8 cellular contexts compared by ENCODE assay signal in the genomic region with DNA sequence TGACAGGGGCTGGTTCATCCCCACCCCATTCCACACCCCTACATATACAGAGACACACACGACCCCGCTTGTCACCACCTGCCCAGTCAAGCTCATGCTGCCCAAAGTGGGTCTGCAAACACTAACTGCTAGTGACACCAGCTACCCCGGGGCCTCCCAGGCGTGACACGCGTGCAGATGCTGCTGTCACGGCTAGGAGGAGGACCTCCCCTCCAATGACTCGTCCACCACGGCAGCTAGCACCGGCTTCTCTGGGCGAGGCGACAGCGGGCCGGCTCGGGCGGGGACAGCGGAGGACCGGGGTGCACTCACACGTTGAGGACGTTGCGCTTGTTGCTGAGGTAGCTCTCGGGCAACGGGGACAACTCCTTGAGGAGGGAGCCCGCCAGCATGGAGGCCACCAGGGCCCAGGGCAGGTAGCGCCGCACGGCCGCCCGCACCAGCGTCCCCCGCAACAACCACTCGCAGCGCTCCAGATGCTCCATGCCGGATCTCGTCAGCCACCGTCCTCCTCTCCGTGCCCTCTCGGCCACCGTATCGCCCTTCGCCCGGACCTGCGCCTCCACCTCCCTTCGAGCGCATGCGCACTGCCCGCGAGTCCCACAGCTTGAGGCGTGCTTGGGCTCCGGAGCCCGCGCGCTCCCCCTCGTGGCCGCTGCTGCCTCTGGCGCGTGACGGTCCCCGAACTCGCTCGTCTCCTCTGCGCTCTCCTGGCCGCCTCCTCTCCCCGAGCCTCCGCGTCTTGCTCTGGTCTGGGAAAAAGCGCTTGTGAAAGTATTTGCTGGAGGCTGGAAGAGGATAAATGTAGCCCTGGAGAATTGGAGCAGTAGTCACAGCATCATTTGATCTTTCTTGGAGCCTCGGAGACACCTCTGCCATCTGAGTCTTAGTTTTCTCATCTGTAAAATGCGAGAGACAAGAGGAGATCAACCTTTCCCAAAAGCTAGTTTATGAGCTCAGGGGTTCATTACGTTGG. TPM values are rescaled to one million over a fixed set of nuclear protein-coding genes. Genes with fewer than 3 reads are reported as not detected.
A peak's percentile ranks its signal among the peaks of the same experiment; 100 is the strongest.
DNase-seq lines count a peak whose midpoint lies in the region; ATAC-seq, FAIRE-seq and TF ChIP-seq lines count a peak whose summit lies in the region.

A gene with protein sequence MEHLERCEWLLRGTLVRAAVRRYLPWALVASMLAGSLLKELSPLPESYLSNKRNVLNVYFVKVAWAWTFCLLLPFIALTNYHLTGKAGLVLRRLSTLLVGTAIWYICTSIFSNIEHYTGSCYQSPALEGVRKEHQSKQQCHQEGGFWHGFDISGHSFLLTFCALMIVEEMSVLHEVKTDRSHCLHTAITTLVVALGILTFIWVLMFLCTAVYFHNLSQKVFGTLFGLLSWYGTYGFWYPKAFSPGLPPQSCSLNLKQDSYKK (minus strand): TSS at position 539 of the 976 bp plus-strand sequence. CDS start 54 bp downstream, at position 485.

- H3K4me1 Mint-ChIP-seq in Caco-2 (ENCODE audit: low read depth, unreplicated experiment) = peaks cover 13% of the 10 kb centered on the region

- H3K4me2 ChIP-seq in H1 (ENCODE audit: insufficient read depth in 1 of 2, low read depth in 2 of 2, low read length in 2 of 2) (peak within 1 kb of the TSS; percentile 72 to 99), mesendoderm (ENCODE audit: low read length) (peak within 1 kb of the TSS; percentile 82)

- peaks cover 5% of the 10 kb centered on the region for H3K23me2 ChIP-seq in H1 (ENCODE audit: low read depth, low read length)

- H3K27me3 ChIP-seq in Caco-2 (replicated peaks; ENCODE audit: control insufficient read depth, insufficient read depth, low read length) = no peaks in the 10 kb centered on the region
- peaks cover 0 to 18% (median 8%) of the 10 kb centered on the region in 4 experiments; a peak in 4 of 7 replicates for H3K27me3 ChIP-seq in H1 (replicated peaks in 1 of 4; ENCODE audit: control insufficient read depth in 3 of 4, extremely low read depth in 1 of 4, insufficient read depth in 3 of 4, low read length in 3 of 4)
- no peaks in the 10 kb centered on the region for H3K27me3 ChIP-seq in mesendoderm (ENCODE audit: insufficient read depth, low read length, poor library complexity)

- H3K4me3 Mint-ChIP-seq in Caco-2 (ENCODE audit: unreplicated experiment) = peak within 1 kb of the TSS; percentile 84

- H3K4me3 ChIP-seq in Caco-2 (ENCODE audit: low read depth, low read length) (peak within 1 kb of the TSS; percentile 77), H1 (ENCODE audit: extremely low read depth in 1 of 4, insufficient read depth in 2 of 4, low read depth in 3 of 4, low read length in 4 of 4) (peak within 1 kb of the TSS; percentile 57 to 79 (median 76)), mesendoderm (ENCODE audit: low read length) (peak within 1 kb of the TSS; percentile 80)

- no peak within 1 kb of the TSS for H3K56ac ChIP-seq in H1 (replicated peaks; ENCODE audit: insufficient read length, low read depth, low read length)
- H3K56ac ChIP-seq in mesendoderm (ENCODE audit: low read length) = peak within 1 kb of the TSS; percentile 98

- H2AFZ ChIP-seq in H1 (ENCODE audit: low read length) = peak within 1 kb of the TSS; percentile 47

- no peak within 1 kb of the TSS for H2BK20ac ChIP-seq in H1 (ENCODE audit: low read length)

- peaks cover 10% of the 10 kb centered on the region for H3K4me1 ChIP-seq in Caco-2
- H3K4me1 ChIP-seq in H1 (replicated peaks in 1 of 4; ENCODE audit: control insufficient read depth in 3 of 4, insufficient read depth in 4 of 4, low read length in 3 of 4) = peaks cover 0 to 5% (median 2%) of the 10 kb centered on the region in 4 experiments; a peak in 2 of 7 replicates
- H3K4me1 ChIP-seq in mesendoderm (ENCODE audit: control insufficient read depth, low read depth, low read length) = peaks cover 3% of the 10 kb centered on the region

- no peaks in the 10 kb centered on the region for H3K27me3 Mint-ChIP-seq in Caco-2 (ENCODE audit: insufficient read depth, unreplicated experiment)

- no TSS peak for BruUV-seq in Caco-2 (replicated peaks; lab: Mats Ljungman, UMichigan)

- H3K79me2 ChIP-seq in H1 (ENCODE audit: control insufficient read depth in 1 of 2, insufficient read depth in 2 of 2, low read length in 2 of 2) = no peaks in the 10 kb centered on the region
- H3K79me2 ChIP-seq in mesendoderm (ENCODE audit: control insufficient read depth, insufficient read depth, low read length) = no peaks in the 10 kb centered on the region

- POLR2A ChIA-PET in Caco-2 (lab: Charles Lee) = interaction anchor here (0.5 to 1.9 kb wide), 12 partner anchors 8 to 225 kb away, joined by 3 to 8 read pairs (median 4); a partner anchor contains a TSS
- POLR2A ChIA-PET in H1 (lab: Charles Lee; ENCODE audit: partially characterized antibody) = interaction anchor here (1.0 to 2.9 kb wide), 2 partner anchors 15 to 76 kb away, joined by 4 to 14 read pairs; no protein-coding TSS in a partner anchor

- H3K27ac ChIP-seq in H1 (ENCODE audit: low read depth, low read length) (no peak within 1 kb of the TSS), mesendoderm (ENCODE audit: low read depth, low read length) (no peak within 1 kb of the TSS)

- H2BK5ac ChIP-seq in H1 (ENCODE audit: low read depth, low read length) = peak within 1 kb of the TSS; percentile 81
- H2BK5ac ChIP-seq in mesendoderm (ENCODE audit: low read length) = no peak within 1 kb of the TSS

- WGBS in H1 (ENCODE audit: extremely low coverage in 1 of 2, insufficient coverage in 1 of 2, insufficient read length in 1 of 2, insufficient replicate concordance in 2 of 2, low coverage in 1 of 2, low lambda C conversion rate in 2 of 2, missing lambda C conversion rate in 1 of 2), 2 experiments = 5% methylated on average over 65 of the region's 70 CpGs; no CpG with 5 or more reads in 1 of the 2 experiments
- WGBS in mesendoderm (ENCODE audit: extremely low coverage, insufficient coverage, low lambda C conversion rate) = no CpG with 5 or more reads among the region's 70 CpGs

- 0 out of 3 replicates have a peak, but pooled peaks of 1 of the 2 experiments have one; percentile 31 for TF ChIP-seq POLR2A in H1 (IDR thresholded peaks at IDR 0.05; ENCODE audit: control extremely low read depth in 1 of 2, low read depth in 2 of 2, low read length in 2 of 2)

- no peak within 1 kb of the TSS for H4K5ac ChIP-seq in H1 (ENCODE audit: insufficient read length, low read depth, low read length)
- no peak within 1 kb of the TSS for H4K5ac ChIP-seq in mesendoderm (ENCODE audit: low read length)

- no peak within 1 kb of the TSS for H3K23ac ChIP-seq in H1 (ENCODE audit: insufficient read length)
- H3K23ac ChIP-seq in mesendoderm (ENCODE audit: low read length) = no peak within 1 kb of the TSS

- no peaks in the 10 kb centered on the region; the same call in 1 of the 2 replicates for H3K36me3 ChIP-seq in Caco-2 (ENCODE audit: control insufficient read depth, insufficient read depth, low read length)
- H3K36me3 ChIP-seq in H1 (ENCODE audit: control insufficient read depth in 2 of 4, insufficient read depth in 4 of 4, low read length in 3 of 4) = no peaks in the 10 kb centered on the region
- H3K36me3 ChIP-seq in mesendoderm (ENCODE audit: control insufficient read depth, insufficient read depth, low read length) = no peaks in the 10 kb centered on the region

- H4K91ac ChIP-seq in H1 (replicated peaks; ENCODE audit: insufficient read length, low read length) = no peak within 1 kb of the TSS

- CTCF ChIA-PET in Caco-2 (lab: Charles Lee) = interaction anchor here (0.5 to 6.7 kb wide), 53 partner anchors 9 to 298 kb away, joined by 3 to 244 read pairs (median 4); a partner anchor contains a TSS
- CTCF ChIA-PET in H1 (lab: Charles Lee; ENCODE audit: partially characterized antibody) = interaction anchor here (0.6 to 11.3 kb wide), 43 partner anchors 9 to 1214 kb away, joined by 3 to 139 read pairs (median 3); a partner anchor contains a TSS

- H3K36me3 Mint-ChIP-seq in Caco-2 (ENCODE audit: insufficient read depth, unreplicated experiment) = peaks cover 20% of the 10 kb centered on the region

- H3K9me3 Mint-ChIP-seq in Caco-2 (ENCODE audit: unreplicated experiment) = no peaks in the 10 kb centered on the region

- H3K9me3 ChIP-seq in Caco-2 (no peaks in the 10 kb centered on the region), H1 (ENCODE audit: insufficient read depth in 2 of 2, low read depth in 1 of 2, low read length in 1 of 2) (no peaks in the 10 kb centered on the region)

- H3K79me1 ChIP-seq in H1 (ENCODE audit: low read depth, low read length) (no peaks in the 10 kb centered on the region), mesendoderm (ENCODE audit: low read length) (no peaks in the 10 kb centered on the region)

- H3K14ac ChIP-seq in H1 (ENCODE audit: insufficient read length) = no peak within 1 kb of the TSS

- H4K20me1 ChIP-seq in H1 (replicated peaks in 1 of 2; ENCODE audit: control insufficient read depth in 1 of 2, insufficient read depth in 2 of 2, low read length in 2 of 2) = no peaks in the 10 kb centered on the region

- DNase-seq in Caco-2 (peak; percentile 100), HT1080 (ENCODE audit: low read depth) (peak; percentile 92), H1 (ENCODE audit: low read depth in 1 of 2, low spot score in 2 of 2) (peak; percentile 93 to 99), mesendoderm (peak; percentile 98)
- DNase-seq in NK-92 treated with Interleukin-12 subunit alpha and Interleukin-12 subunit beta, amount 100 ng/mL, for 24 hours (lab: John Stamatoyannopoulos, UW) = peak; percentile 97
- peak; percentile 94 to 99 (median 96) for DNase-seq in activated CD8-positive, alpha-beta memory T cell treated with anti-CD3 and anti-CD28 coated beads for 48 hours (ENCODE audit: low read depth in 2 of 3, low spot score in 2 of 3)
- DNase-seq in stimulated activated CD8-positive, alpha-beta memory T cell treated with anti-CD3 and anti-CD28 coated beads, Interleukin-12 subunit alpha, Interleukin-12 subunit beta, amount 100 ng/mL, for 4 hours (ENCODE audit: low read depth) = peak; percentile 96

- H2BK120ac ChIP-seq in H1 (replicated peaks; ENCODE audit: low read depth, low read length) (no peak within 1 kb of the TSS), mesendoderm (ENCODE audit: low read depth, low read length) (no peak within 1 kb of the TSS)

- intact Hi-C loops in Caco-2 (cut with micrococcal nuclease; ENCODE audit: unreplicated experiment) = loop anchor here (1.0 to 5.0 kb wide), 8 partner anchors 9 to 301 kb away; no protein-coding TSS in a partner anchor

- peak within 1 kb of the TSS; percentile 48 for H3K27ac Mint-ChIP-seq in Caco-2 (ENCODE audit: unreplicated experiment)

- H2BK15ac ChIP-seq in H1 (ENCODE audit: low read length) (no peak within 1 kb of the TSS), mesendoderm (replicated peaks; ENCODE audit: low read depth) (no peak within 1 kb of the TSS)

- no peak for TF ChIP-seq EP300 in H1 (IDR thresholded peaks at IDR 0.05; ENCODE audit: borderline replicate concordance in 1 of 2, low read depth in 2 of 2, low read length in 2 of 2)

- no peak for FAIRE-seq in H1 (lab: Jason Lieb, UNC)

- peak; percentile 73 to 77 for TF ChIP-seq RAD21 in H1 (IDR thresholded peaks at IDR 0.05 in 1 of 2, conservative IDR thresholded peaks at IDR 0.05 in 1 of 2; ENCODE audit: low read depth in 2 of 2, low read length in 2 of 2)

- ATAC-seq in GM21360 (IDR thresholded peaks at IDR 0.05; ENCODE audit: unreplicated experiment) = peak; percentile 89

- H3K4ac ChIP-seq in H1 (replicated peaks; ENCODE audit: insufficient read length, low read depth, low read length) = no peak within 1 kb of the TSS
- no peak within 1 kb of the TSS for H3K4ac ChIP-seq in mesendoderm (ENCODE audit: low read depth, low read length)

- no peak within 1 kb of the TSS for H4K8ac ChIP-seq in H1 (ENCODE audit: extremely low read depth, insufficient read depth, low read length)
- H4K8ac ChIP-seq in mesendoderm (ENCODE audit: low read depth, low read length) = no peak within 1 kb of the TSS

- TF ChIP-seq CTCF in Caco-2 (IDR thresholded peaks at IDR 0.05; ENCODE audit: insufficient read depth in 1 of 2, low read depth in 1 of 2, low read length in 1 of 2, severe bottlenecking in 1 of 2, unreplicated experiment in 1 of 2) (peak; percentile 100), H1 (IDR thresholded peaks at IDR 0.05; ENCODE audit: control extremely low read depth in 1 of 3, insufficient read depth in 1 of 3, low read depth in 1 of 3, low read length in 3 of 3) (peak; percentile 90 to 93 (median 92))

- no peak within 1 kb of the TSS; the same call in 1 of the 2 replicates for H3K18ac ChIP-seq in H1 (ENCODE audit: extremely low read depth, low read length)
- H3K18ac ChIP-seq in mesendoderm (ENCODE audit: low read length) = no peak within 1 kb of the TSS

- H2BK12ac ChIP-seq in H1 (ENCODE audit: low read depth, low read length) = 0 out of 2 replicates have a peak within 1 kb of the TSS, but pooled peaks have one; percentile 7

- peak within 1 kb of the TSS in 3 of 4 experiments; percentile 1 to 38 (median 38); a peak in 2 of 7 replicates for H3K9ac ChIP-seq in H1 (replicated peaks in 1 of 4; ENCODE audit: extremely low read depth in 1 of 4, low read depth in 3 of 4, low read length in 3 of 4)
- peak within 1 kb of the TSS; percentile 88 for H3K9ac ChIP-seq in mesendoderm (ENCODE audit: low read length)

- no peak within 1 kb of the TSS for H2AK5ac ChIP-seq in H1 (ENCODE audit: low read depth, low read length)
- no peak within 1 kb of the TSS for H2AK5ac ChIP-seq in mesendoderm (ENCODE audit: low read length)

RNA-seq across cellular contexts. Expression of the gene that starts here (rescaled TPM):
- total RNA-seq in Caco-2 (2022) = 13.9 and 14.4 TPM in 2 replicates
- 5.8 and 7.5 TPM in 2 replicates for total RNA-seq in HT1080 (2014; rRNA removed; shearing (Covaris generic))
- polyA plus RNA-seq in HT1080 (2015; cell fraction: cytosol; rRNA removed) = 5.3 and 7.0 TPM in 2 replicates
- polyA plus RNA-seq in HT1080 (2015; cell fraction: nucleus; rRNA removed) = 7.7 and 7.9 TPM in 2 replicates
- 2.0 and 2.1 TPM in 2 replicates for total RNA-seq in H1 (2021; fragmentation: NEBNext Ultra II Directional; extraction: Animal tissue kit (Norgen Biotek cat#: 25700))
- 1.1 and 1.2 TPM in 2 replicates for polyA plus RNA-seq in H1 (2011; rRNA removed)
- polyA plus RNA-seq in H1 (2011; cell fraction: cytosol; rRNA removed) = 1.1 TPM
- polyA plus RNA-seq in H1 (2011; cell fraction: nucleus; rRNA removed) = 1.9 TPM
- 1.3 to 1.7 TPM (median 1.6 TPM) in 4 replicates for polyA plus RNA-seq in H1 (2012, experiment 1 of 2)
- polyA plus RNA-seq in H1 (2012, experiment 2 of 2) = 1.5 TPM
- 2.0 TPM for polyA plus RNA-seq in H1 (2013, experiment 1 of 2)
- polyA plus RNA-seq in H1 (2013, experiment 2 of 2) = 2.5 TPM
- 1.5 and 2.8 TPM in 2 replicates for polyA minus RNA-seq in H1 (2011; rRNA and poly(A)+ RNA removed)
- polyA minus RNA-seq in H1 (2011; cell fraction: cytosol; rRNA and poly(A)+ RNA removed) = 1.1 TPM
- polyA minus RNA-seq in H1 (2011; cell fraction: nucleus; rRNA and poly(A)+ RNA removed) = 1.2 TPM
- 1.1 TPM for polyA plus RNA-seq in mesendoderm (2013, experiment 1 of 2)
- polyA plus RNA-seq in mesendoderm (2013, experiment 2 of 2) = 1.0 TPM
